In the genomic region with DNA sequence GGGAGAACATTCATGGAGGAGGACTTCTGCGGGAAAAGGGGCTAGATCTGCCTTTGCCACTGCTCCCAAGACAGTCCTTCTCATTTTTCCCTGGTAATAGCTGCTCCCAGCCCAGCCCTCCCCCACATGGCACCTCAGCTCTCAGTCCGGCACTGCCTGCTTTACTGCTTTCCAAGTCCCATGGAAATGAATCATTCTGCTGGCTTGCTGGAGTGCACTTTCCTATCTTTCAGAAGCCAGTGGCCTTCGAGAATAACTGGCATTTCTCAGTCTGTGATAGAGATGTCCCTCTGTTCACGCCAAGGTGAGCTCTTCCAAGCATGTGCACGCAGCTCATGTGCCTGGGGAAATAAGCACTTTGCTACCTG, we compare ENCODE assay signal across 13 cellular contexts.
A peak's percentile ranks its signal among the peaks of the same experiment; 100 is the strongest.
DNase-seq lines count a peak whose midpoint lies in the region; ATAC-seq and TF ChIP-seq lines count a peak whose summit lies in the region.
"Had no signal": no experiment of that assay in that cellular context is flagged by ENCODE, and none has a peak within 500 bp of the region (broad histone marks: within the 10 kb centered on the region; RNA-seq: fewer than 3 reads in every experiment).

No MANE protein-coding gene starts in this region.

- no peaks in the 10 kb centered on the region for H3K9me3 Mint-ChIP-seq in HFFc6
- H3K9me3 Mint-ChIP-seq in stimulated activated memory B cell treated with anti-CD40 and anti-IgM and Interleukin-4, amounts not matched to agents 10 μg/mL and 1 μg/mL and 100 μg/mL, for 72 hours = no peaks in the 10 kb centered on the region

- H3K27me3 Mint-ChIP-seq in HFFc6 (ENCODE audit: insufficient read depth) = peaks cover 21% of the 10 kb centered on the region
- no peaks in the 10 kb centered on the region for H3K27me3 Mint-ChIP-seq in stimulated activated memory B cell treated with anti-CD40 and anti-IgM and Interleukin-4, amounts not matched to agents 10 μg/mL and 1 μg/mL and 100 μg/mL, for 72 hours

- H4K20me1 ChIP-seq in hepatocyte (ENCODE audit: insufficient read depth, poor library complexity, severe bottlenecking) = no peaks in the 10 kb centered on the region

- H3K36me3 Mint-ChIP-seq in HFFc6 (ENCODE audit: low read depth) = no peaks in the 10 kb centered on the region
- H3K36me3 Mint-ChIP-seq in stimulated activated memory B cell treated with anti-CD40 and anti-IgM and Interleukin-4, amounts not matched to agents 10 μg/mL and 1 μg/mL and 100 μg/mL, for 72 hours = no peaks in the 10 kb centered on the region
- H3K36me3 Mint-ChIP-seq: activated CD8-positive, alpha-beta memory T cell treated with anti-CD3 and anti-CD28 coated beads, Interleukin-2, amount 10 ng/mL, durations not matched to agents 7 days and 5 days had no signal

- no peak for ATAC-seq in stimulated activated memory B cell treated with anti-CD40 and anti-IgM and Interleukin-4, amounts not matched to agents 10 μg/mL and 1 μg/mL and 100 μg/mL, for 72 hours
- ATAC-seq: activated CD8-positive, alpha-beta memory T cell treated with anti-CD3 and anti-CD28 coated beads, Interleukin-2, amount 10 ng/mL, durations not matched to agents 7 days and 5 days; body of pancreas; stimulated activated naive CD8-positive, alpha-beta T cell treated with anti-CD3 and anti-CD28 coated beads, Interleukin-15, Interleukin-2, amounts not matched to agents 100 U/mL and 50 U/mL, for 24 hours had no signal

- in situ Hi-C loops in astrocyte of the spinal cord (cut with HindIII; ENCODE audit: low sequenced_read_pairs) = loop anchor here (25.0 kb wide), 1 partner anchor 112 kb away; no protein-coding TSS in a partner anchor

- H3K4me3 ChIP-seq in astrocyte of the spinal cord (ENCODE audit: low read depth, low read length) = no peak overlapping the region
- no peak overlapping the region for H3K4me3 ChIP-seq in hepatocyte
- H3K4me3 ChIP-seq: body of pancreas had no signal

- no peak overlapping the region for H3K27ac ChIP-seq in hepatocyte
- H3K27ac ChIP-seq: body of pancreas had no signal

- no peaks in the 10 kb centered on the region for H3K79me2 ChIP-seq in hepatocyte

- H3K4me2 ChIP-seq in hepatocyte = no peak overlapping the region

- H3K9me3 ChIP-seq in hepatocyte (ENCODE audit: low read depth) = no peaks in the 10 kb centered on the region
- H3K9me3 ChIP-seq: body of pancreas had no signal

- H3K9me2 ChIP-seq in hepatocyte (replicated peaks; ENCODE audit: insufficient read depth) = no peaks in the 10 kb centered on the region

- peak overlapping the region; percentile 51; the same call in 1 of the 2 replicates for H3K27ac Mint-ChIP-seq in HFFc6
- peak overlapping the region; percentile 76 for H3K27ac Mint-ChIP-seq in stimulated activated memory B cell treated with anti-CD40 and anti-IgM and Interleukin-4, amounts not matched to agents 10 μg/mL and 1 μg/mL and 100 μg/mL, for 72 hours
- H3K27ac Mint-ChIP-seq: activated CD8-positive, alpha-beta memory T cell treated with anti-CD3 and anti-CD28 coated beads, Interleukin-2, amount 10 ng/mL, durations not matched to agents 7 days and 5 days had no signal

- H3K4me1 ChIP-seq in hepatocyte (ENCODE audit: insufficient read depth) = no peaks in the 10 kb centered on the region

- no peaks in the 10 kb centered on the region for H3K36me3 ChIP-seq in hepatocyte (replicated peaks; ENCODE audit: insufficient read depth, low read depth)

- H3K4me1 Mint-ChIP-seq in HFFc6 (ENCODE audit: low read depth) = peaks cover 21% of the 10 kb centered on the region
- H3K4me1 Mint-ChIP-seq in stimulated activated memory B cell treated with anti-CD40 and anti-IgM and Interleukin-4, amounts not matched to agents 10 μg/mL and 1 μg/mL and 100 μg/mL, for 72 hours = peaks cover 49% of the 10 kb centered on the region
- H3K4me1 Mint-ChIP-seq: activated CD8-positive, alpha-beta memory T cell treated with anti-CD3 and anti-CD28 coated beads, Interleukin-2, amount 10 ng/mL, durations not matched to agents 7 days and 5 days had no signal

- peaks cover 2% of the 10 kb centered on the region for H3K27me3 ChIP-seq in hepatocyte
- H3K27me3 ChIP-seq: body of pancreas had no signal

- no peak for TF ChIP-seq CTCF in HFFc6 (IDR thresholded peaks at IDR 0.05)
- TF ChIP-seq CTCF in astrocyte of the spinal cord (IDR thresholded peaks at IDR 0.05; ENCODE audit: low read depth, low read length) = no peak
- no peak for TF ChIP-seq CTCF in hepatocyte (IDR thresholded peaks at IDR 0.05; ENCODE audit: poor library complexity)

- 67% methylated on average over 5 of the region's 5 CpGs for WGBS in hepatocyte (ENCODE audit: low lambda C conversion rate, missing lambda C conversion rate)

- peak; percentile 63 for DNase-seq in HFFc6
- DNase-seq in astrocyte of the spinal cord (ENCODE audit: low read depth, low spot score) = peak; percentile 26
- DNase-seq in hepatocyte (ENCODE audit: low spot score) = peak; percentile 64
- no peak for DNase-seq in activated effector memory CD4-positive, alpha-beta T cell treated with Interleukin-2 at 50 U/mL for 16 hours
- DNase-seq in epidermal melanocyte (ENCODE audit: insufficient read length, low spot score) = no peak
- DNase-seq in activated gamma-delta T cell (lab: John Stamatoyannopoulos, UW) = no peak
- no peak for DNase-seq in SK-N-DZ (ENCODE audit: low spot score)
- DNase-seq: activated CD8-positive, alpha-beta memory T cell treated with anti-CD3 and anti-CD28 coated beads, Interleukin-2, amount 10 ng/mL, durations not matched to agents 7 days and 5 days; body of pancreas; NCI-H1694 treated with DMSO at 0.1 percent for 48 hours; stimulated activated naive CD8-positive, alpha-beta T cell treated with anti-CD3 and anti-CD28 coated beads, Interleukin-15, Interleukin-2, amounts not matched to agents 100 U/mL and 50 U/mL, for 24 hours; T-helper 9 cell had no signal

- no peak overlapping the region; the same call in 1 of the 2 replicates for H3K4me3 Mint-ChIP-seq in HFFc6
- no peak overlapping the region for H3K4me3 Mint-ChIP-seq in stimulated activated memory B cell treated with anti-CD40 and anti-IgM and Interleukin-4, amounts not matched to agents 10 μg/mL and 1 μg/mL and 100 μg/mL, for 72 hours
- H3K4me3 Mint-ChIP-seq: activated CD8-positive, alpha-beta memory T cell treated with anti-CD3 and anti-CD28 coated beads, Interleukin-2, amount 10 ng/mL, durations not matched to agents 7 days and 5 days had no signal

- no peak overlapping the region for H2AFZ ChIP-seq in hepatocyte

Comparison
In these comparisons a context has a peak if more than half of its experiments do, and no peak if none do; other contexts are left out.
1. DNase-seq: peak in HFFc6 (single experiment), astrocyte of the spinal cord (single experiment) and hepatocyte (single experiment); none in activated effector memory CD4-positive, alpha-beta T cell treated with Interleukin-2 at 50 U/mL for 16 hours (single experiment), epidermal melanocyte (single experiment), activated gamma-delta T cell (single experiment) and SK-N-DZ (single experiment).